In the genomic region with DNA sequence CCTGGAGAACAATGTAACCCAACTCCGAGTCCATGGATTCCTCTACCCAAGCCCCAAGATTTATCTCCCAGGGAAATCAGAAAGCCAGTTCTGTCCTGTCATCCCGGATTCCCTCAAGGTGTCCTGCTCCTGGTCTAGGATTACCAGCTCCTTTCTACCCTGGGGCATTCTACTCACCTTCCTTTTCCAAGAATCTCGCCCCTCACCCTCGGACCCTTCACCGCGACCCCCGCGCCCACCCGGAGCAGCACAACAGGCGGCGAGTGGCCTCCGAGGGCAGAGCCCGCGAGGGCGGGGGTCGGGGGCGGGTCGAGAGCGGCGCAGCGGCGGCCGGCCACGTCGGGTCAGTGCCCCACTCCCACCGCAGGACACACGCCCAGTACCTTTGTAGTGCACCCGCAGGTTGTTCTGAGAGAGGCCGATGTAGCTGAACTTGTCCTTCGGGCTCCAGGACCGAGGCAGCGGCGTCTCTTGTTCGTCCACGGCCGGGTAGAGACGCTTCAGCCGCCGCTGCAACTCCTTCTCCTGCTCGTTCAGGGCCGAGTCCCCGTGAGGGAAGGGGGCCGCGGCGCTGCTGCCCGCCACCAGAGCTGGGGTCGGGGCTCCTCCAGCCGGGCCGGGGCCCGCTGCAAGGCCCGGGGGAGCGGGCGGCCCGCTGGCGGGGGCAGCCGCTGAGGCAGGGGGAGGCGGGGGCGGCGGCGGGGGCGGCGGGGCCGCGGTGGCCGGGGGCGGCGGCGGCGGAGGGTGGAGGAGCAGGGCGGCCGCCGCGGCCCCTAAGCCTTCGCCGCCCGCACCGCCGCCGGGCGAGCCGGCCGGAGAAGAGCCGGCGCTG, we compare ENCODE assay signal across 8 cellular contexts. TPM values are rescaled to one million over a fixed set of nuclear protein-coding genes. Genes with fewer than 3 reads are reported as not detected.
DNase-seq lines count a peak whose midpoint lies in the region; ATAC-seq and TF ChIP-seq lines count a peak whose summit lies in the region.

No MANE protein-coding gene starts in this region.

- no peak for DNase-seq in BJ (ENCODE audit: low read depth)
- DNase-seq in T follicular helper cell (ENCODE audit: low read depth): peak; percentile 18
- no peak for DNase-seq in brain microvascular endothelial cell
- DNase-seq in iPS-NIHi11 (ENCODE audit: low spot score): peak; percentile 63

- peak; percentile 25 for ATAC-seq in GM19395 (IDR thresholded peaks at IDR 0.05; ENCODE audit: unreplicated experiment)
- ATAC-seq in HG03442 (IDR thresholded peaks at IDR 0.05; ENCODE audit: unreplicated experiment): peak; percentile 18
- ATAC-seq in GM18519 (IDR thresholded peaks at IDR 0.05; ENCODE audit: low FRiP score, unreplicated experiment): no peak

- no peaks in the 10 kb centered on the region for H3K9me3 ChIP-seq in skeletal muscle tissue (ENCODE audit: control insufficient read depth in 3 of 3, low read length in 3 of 3)

- H3K27ac ChIP-seq in brain microvascular endothelial cell: peak overlapping the region; percentile 87
- H3K27ac ChIP-seq in skeletal muscle tissue (ENCODE audit: low read depth, low read length): peak overlapping the region; percentile 92

- CTCF ChIA-PET in BJ (lab: Yijun Ruan, JAX): interaction anchor here (0.8 to 1.9 kb wide), 7 partner anchors 15 to 136 kb away, joined by 3 to 8 read pairs (median 3); partner anchors contain the start of genes NOL7 and SIRT5

- H3K4me3 ChIP-seq in BJ (ENCODE audit: low read depth, low read length) (peak overlapping the region; percentile 49), brain microvascular endothelial cell (ENCODE audit: low read depth, low read length) (peak overlapping the region; percentile 82), skeletal muscle tissue (ENCODE audit: low read length in 3 of 3) (peak overlapping the region; percentile 85 to 90 (median 87))

- H3K27me3 ChIP-seq in BJ (ENCODE audit: control insufficient read depth, insufficient read depth, low read length) (no peaks in the 10 kb centered on the region), brain microvascular endothelial cell (replicated peaks) (no peaks in the 10 kb centered on the region), skeletal muscle tissue (ENCODE audit: control insufficient read depth in 3 of 3, insufficient read depth in 3 of 3, low read length in 3 of 3) (no peaks in the 10 kb centered on the region)

- POLR2A ChIA-PET in BJ (lab: Charles Lee): no interaction called here

- in situ Hi-C loops in brain microvascular endothelial cell (cut with HindIII; ENCODE audit: low pct_ligation_motif_present, low sequenced_read_pairs): no loop called here

- peaks cover 8 to 18% (median 17%) of the 10 kb centered on the region in 3 donors for H3K4me1 ChIP-seq in skeletal muscle tissue (ENCODE audit: control insufficient read depth in 3 of 3, insufficient read depth in 3 of 3, low read length in 3 of 3)

- TF ChIP-seq CTCF in BJ (IDR thresholded peaks at IDR 0.05; ENCODE audit: insufficient read depth, low read depth, low read length) (no peak), brain microvascular endothelial cell (IDR thresholded peaks at IDR 0.05; ENCODE audit: low read depth, low read length, missing control alignments) (no peak)

- H3K9ac ChIP-seq in skeletal muscle tissue (ENCODE audit: low read depth in 1 of 3, low read length in 3 of 3): peak overlapping the region; percentile 90 to 93 (median 91)

- H3K36me3 ChIP-seq in BJ (ENCODE audit: control insufficient read depth, insufficient read depth, low read length) (no peaks in the 10 kb centered on the region), brain microvascular endothelial cell (replicated peaks) (no peaks in the 10 kb centered on the region), skeletal muscle tissue (ENCODE audit: control insufficient read depth in 3 of 3, insufficient read depth in 3 of 3, low read length in 3 of 3) (no peaks in the 10 kb centered on the region)

RNA-seq across cellular contexts. Expression of gene RANBP9, which starts 0.9 kb away (rescaled TPM):
- polyA plus RNA-seq in BJ (2011; rRNA removed): 14.4 and 23.4 TPM in 2 replicates
- polyA minus RNA-seq in BJ (2011; rRNA and poly(A)+ RNA removed): 12.9 and 19.1 TPM in 2 replicates
- 39.1 TPM for total RNA-seq in skeletal muscle tissue

Comparison
In these comparisons a context has a peak if more than half of its experiments do, and no peak if none do; other contexts are left out.
1. DNase-seq: peak in T follicular helper cell (single experiment) and iPS-NIHi11 (single experiment); none in BJ (single experiment) and brain microvascular endothelial cell (single experiment).
2. Peak in every context shown above with its lines, with median percentiles within 50 percentile points of each other: H3K4me3 ChIP-seq.